1 cellular context compared by ENCODE assay signal in genomic region chr1:240256836-240257503, GRCh38.
TF ChIP-seq lines count a peak whose summit lies in the region.

No MANE protein-coding gene starts in this region.

TF ChIP-seq in HepG2, 621 proteins besides CTCF, POLR2A, EP300 and RAD21 (continued from another document):
- TF ChIP-seq ZNF737 (CRISPR knock-in tag; IDR thresholded peaks at IDR 0.05; ENCODE audit: borderline replicate concordance) (no peak), ZHX1 (CRISPR knock-in tag; IDR thresholded peaks at IDR 0.05; ENCODE audit: low read depth) (no peak), CERS6 (CRISPR knock-in tag; IDR thresholded peaks at IDR 0.05) (no peak), UBTF (CRISPR knock-in tag; IDR thresholded peaks at IDR 0.05) (no peak)
